In the genomic region with DNA sequence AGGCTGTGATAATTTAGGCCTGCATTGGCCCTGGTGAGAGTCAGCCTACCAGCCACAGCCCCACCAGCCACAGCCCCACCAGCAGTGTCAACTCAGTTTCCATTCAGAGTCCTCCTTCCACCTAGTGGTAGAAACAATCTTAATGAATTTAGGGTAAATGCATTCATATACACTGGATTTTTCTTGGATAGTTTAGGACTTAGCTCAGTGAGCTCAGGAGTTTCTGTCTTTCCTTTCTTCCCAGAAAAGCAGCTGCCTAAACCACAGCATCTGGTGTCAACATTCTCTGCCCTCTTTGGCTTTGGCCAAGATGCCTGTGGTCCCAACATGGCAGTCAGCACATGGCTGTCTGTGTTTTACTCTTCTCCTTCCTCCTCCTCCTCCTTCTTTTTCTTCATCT, we compare ENCODE assay signal across 22 cellular contexts.
A peak's percentile ranks its signal among the peaks of the same experiment; 100 is the strongest.
DNase-seq lines count a peak whose midpoint lies in the region; ATAC-seq, FAIRE-seq and TF ChIP-seq lines count a peak whose summit lies in the region.
"Had no signal": no experiment of that assay in that cellular context is flagged by ENCODE, and none has a peak within 500 bp of the region (broad histone marks: within the 10 kb centered on the region; RNA-seq: fewer than 3 reads in every experiment).

No MANE protein-coding gene starts in this region.

- H3K79me2 ChIP-seq in H9 (ENCODE audit: insufficient read depth, low read length), result no peaks in the 10 kb centered on the region
- H3K79me2 ChIP-seq: parathyroid adenoma had no signal

- H3K4me1 Mint-ChIP-seq in H9, result no peaks in the 10 kb centered on the region
- H3K4me1 Mint-ChIP-seq: stimulated activated effector memory CD8-positive, alpha-beta T cell treated with anti-CD3 and anti-CD28 coated beads, Interleukin-12 subunit alpha, Interleukin-12 subunit beta, amount 100 ng/mL, for 72 hours had no signal

- no peak overlapping the region for H3K27ac Mint-ChIP-seq in H9
- H3K27ac Mint-ChIP-seq: stimulated activated effector memory CD8-positive, alpha-beta T cell treated with anti-CD3 and anti-CD28 coated beads, Interleukin-12 subunit alpha, Interleukin-12 subunit beta, amount 100 ng/mL, for 72 hours had no signal

- H2AFZ ChIP-seq in H9 (ENCODE audit: low read length), result no peak overlapping the region
- H2AFZ ChIP-seq: parathyroid adenoma had no signal

- H3K27me3 Mint-ChIP-seq in H9 (ENCODE audit: low read depth), result no peaks in the 10 kb centered on the region; the same call in 1 of the 2 replicates

- no peak overlapping the region for H2BK12ac ChIP-seq in H9 (ENCODE audit: insufficient read length, low read depth, low read length)

- in situ Hi-C loops in astrocyte of the spinal cord (cut with HindIII; ENCODE audit: low sequenced_read_pairs), result no loop called here

- no peak overlapping the region for H3T11ph ChIP-seq in H9 (ENCODE audit: low read length)

- H3K9ac ChIP-seq in H9 (ENCODE audit: extremely low read depth, insufficient read length, low read length), result no peak overlapping the region
- H3K9ac ChIP-seq: parathyroid adenoma had no signal

- no peak overlapping the region for H3K18ac ChIP-seq in H9 (ENCODE audit: insufficient read length, low read depth, low read length)

- ATAC-seq in GM19452 (IDR thresholded peaks at IDR 0.05; ENCODE audit: unreplicated experiment) (no peak), HG02885 (IDR thresholded peaks at IDR 0.05; ENCODE audit: poor library complexity, unreplicated experiment) (no peak)
- ATAC-seq: A549; foreskin keratinocyte; stimulated activated effector memory CD8-positive, alpha-beta T cell treated with anti-CD3 and anti-CD28 coated beads, Interleukin-12 subunit alpha, Interleukin-12 subunit beta, amount 100 ng/mL, for 72 hours had no signal

- peaks cover 0 to 5% of the 10 kb centered on the region in 2 experiments; a peak in 4 of 5 replicates for H3K9me3 Mint-ChIP-seq in H9
- H3K9me3 Mint-ChIP-seq: stimulated activated effector memory CD8-positive, alpha-beta T cell treated with anti-CD3 and anti-CD28 coated beads, Interleukin-12 subunit alpha, Interleukin-12 subunit beta, amount 100 ng/mL, for 72 hours had no signal

- H3K27ac ChIP-seq in AG04450 (ENCODE audit: low read depth, low read length) (no peak overlapping the region), H9 (ENCODE audit: insufficient read length, low read depth, low read length) (no peak overlapping the region)
- H3K27ac ChIP-seq: A549, foreskin keratinocyte, parathyroid adenoma, upper lobe of left lung had no signal

- H3K4me3 ChIP-seq in AG04450 (ENCODE audit: low read depth, low read length) (no peak overlapping the region), astrocyte of the spinal cord (ENCODE audit: low read depth, low read length) (no peak overlapping the region)
- H3K4me3 ChIP-seq: A549, MG63, upper lobe of left lung had no signal

- CTCF ChIA-PET in AG04450 (lab: Charles Lee), result interaction anchor here (4.2 kb wide), 1 partner anchor 17 kb away, joined by 31 read pairs; no protein-coding TSS in a partner anchor

- TF ChIP-seq CTCF in AG04450 (IDR thresholded peaks at IDR 0.05; ENCODE audit: low read depth, low read length) (peak; percentile 33), H9 (conservative IDR thresholded peaks at IDR 0.05) (peak; percentile 19; the same call in 2 of the 3 replicates), astrocyte of the spinal cord (IDR thresholded peaks at IDR 0.05; ENCODE audit: low read depth, low read length) (no peak), D721Med (IDR thresholded peaks at IDR 0.05; ENCODE audit: insufficient read depth, missing control alignments) (no peak)

- H2AK5ac ChIP-seq in H9 (ENCODE audit: insufficient read length, low read length), result no peak overlapping the region

- H3K56ac ChIP-seq in H9 (ENCODE audit: insufficient read length, low read depth, low read length), result no peak overlapping the region

- H3K23me2 ChIP-seq in H9 (ENCODE audit: insufficient read length, low read depth, low read length, poor library complexity, severe bottlenecking), result no peaks in the 10 kb centered on the region

- H3K4ac ChIP-seq in H9 (ENCODE audit: low read depth, low read length), result no peak overlapping the region

- H3K4me1 ChIP-seq in H9 (ENCODE audit: insufficient read depth, low read length), result no peaks in the 10 kb centered on the region
- H3K4me1 ChIP-seq: A549, foreskin keratinocyte, parathyroid adenoma, upper lobe of left lung had no signal

- no peak overlapping the region for H3K4me2 ChIP-seq in H9 (ENCODE audit: insufficient read depth, insufficient read length, low read length)
- H3K4me2 ChIP-seq: A549 had no signal

- peak; percentile 52 for DNase-seq in AG04450 (ENCODE audit: low read depth, low spot score)
- DNase-seq in H9, result no peak
- DNase-seq in astrocyte of the spinal cord (ENCODE audit: low read depth, low spot score), result peak; percentile 66
- peak; percentile 62 for DNase-seq in glomerular visceral epithelial cell (ENCODE audit: extremely low spot score)
- no peak for DNase-seq in D721Med (ENCODE audit: insufficient read length, low spot score)
- no peak for DNase-seq in globus pallidus (ENCODE audit: low spot score)
- DNase-seq: activated CD4-positive, alpha-beta T cell treated with anti-CD3 and anti-CD28 coated beads for 1 hour; activated naive CD4-positive, alpha-beta T cell treated with Interleukin-2 at 50 U/mL for 16 hours; foreskin keratinocyte; H7; MG63; NCI-H2029; NCI-H510A treated with DMSO at 0.1 percent for 48 hours; OCI-M1; T1000; upper lobe of left lung had no signal

- H3K36me3 Mint-ChIP-seq in H9 (ENCODE audit: insufficient read depth in 1 of 3, low read depth in 3 of 3), result no peaks in the 10 kb centered on the region; a peak in 1 of 7 replicates
- H3K36me3 Mint-ChIP-seq: stimulated activated effector memory CD8-positive, alpha-beta T cell treated with anti-CD3 and anti-CD28 coated beads, Interleukin-12 subunit alpha, Interleukin-12 subunit beta, amount 100 ng/mL, for 72 hours had no signal

- no peak overlapping the region for H2BK20ac ChIP-seq in H9 (ENCODE audit: low read depth, low read length, poor library complexity, severe bottlenecking)

- H3K27me3 ChIP-seq in AG04450 (ENCODE audit: control insufficient read depth, insufficient read depth, low read length) (no peaks in the 10 kb centered on the region), H9 (ENCODE audit: insufficient read depth, low read length) (no peaks in the 10 kb centered on the region; the same call in 1 of the 2 replicates)
- H3K27me3 ChIP-seq: foreskin keratinocyte, MG63, upper lobe of left lung had no signal

- no peaks in the 10 kb centered on the region for H3K9me3 ChIP-seq in AG04450 (ENCODE audit: control insufficient read depth, insufficient read depth, low read length)
- H3K9me3 ChIP-seq in H9 (ENCODE audit: control insufficient read depth, low read depth, low read length), result no peaks in the 10 kb centered on the region
- H3K9me3 ChIP-seq: A549, MG63, upper lobe of left lung had no signal

- no peak for FAIRE-seq in D721Med (lab: Jason Lieb, UNC)
- FAIRE-seq: A549, HTR-8/SVneo had no signal

- H4K5ac ChIP-seq in H9 (ENCODE audit: insufficient read length, low read depth, low read length), result no peak overlapping the region

- H4K8ac ChIP-seq in H9 (replicated peaks; ENCODE audit: insufficient read length, low read depth, low read length), result no peak overlapping the region

- H2BK120ac ChIP-seq in H9 (ENCODE audit: low read depth, low read length, poor library complexity, severe bottlenecking), result no peak overlapping the region

- no peak overlapping the region for H3K23ac ChIP-seq in H9 (ENCODE audit: insufficient read length, low read depth, low read length)

- H4K20me1 ChIP-seq in H9 (ENCODE audit: control insufficient read depth, insufficient read depth, insufficient read length), result no peaks in the 10 kb centered on the region

- H3K14ac ChIP-seq in H9 (ENCODE audit: insufficient read depth, low read length), result no peak overlapping the region

- H4K91ac ChIP-seq in H9 (ENCODE audit: insufficient read length, low read depth, low read length), result no peak overlapping the region

- no peak overlapping the region for H2BK15ac ChIP-seq in H9 (ENCODE audit: low read depth, low read length)

- POLR2A ChIA-PET in AG04450 (lab: Yijun Ruan, JAX), result interaction anchor here (1.3 to 1.5 kb wide), 2 partner anchors 45 to 74 kb away, joined by 3 to 4 read pairs; no protein-coding TSS in a partner anchor

- no peak overlapping the region for H2BK5ac ChIP-seq in H9 (ENCODE audit: insufficient read length, low read length)

- no peak overlapping the region for H3K4me3 Mint-ChIP-seq in H9
- H3K4me3 Mint-ChIP-seq: stimulated activated effector memory CD8-positive, alpha-beta T cell treated with anti-CD3 and anti-CD28 coated beads, Interleukin-12 subunit alpha, Interleukin-12 subunit beta, amount 100 ng/mL, for 72 hours had no signal

- no peaks in the 10 kb centered on the region for H3K79me1 ChIP-seq in H9 (ENCODE audit: insufficient read depth, low read depth, low read length, poor library complexity, severe bottlenecking)

Comparison
In these comparisons a context has a peak if more than half of its experiments do, and no peak if none do; other contexts are left out.
1. DNase-seq: peak in AG04450 (single experiment), astrocyte of the spinal cord (single experiment) and glomerular visceral epithelial cell (single experiment); none in H9 (single experiment), D721Med (single experiment) and globus pallidus (single experiment).
2. CTCF ChIP-seq: peak in AG04450 (single experiment) and H9 (single experiment); none in astrocyte of the spinal cord (single experiment) and D721Med (single experiment).